In the genomic region with DNA sequence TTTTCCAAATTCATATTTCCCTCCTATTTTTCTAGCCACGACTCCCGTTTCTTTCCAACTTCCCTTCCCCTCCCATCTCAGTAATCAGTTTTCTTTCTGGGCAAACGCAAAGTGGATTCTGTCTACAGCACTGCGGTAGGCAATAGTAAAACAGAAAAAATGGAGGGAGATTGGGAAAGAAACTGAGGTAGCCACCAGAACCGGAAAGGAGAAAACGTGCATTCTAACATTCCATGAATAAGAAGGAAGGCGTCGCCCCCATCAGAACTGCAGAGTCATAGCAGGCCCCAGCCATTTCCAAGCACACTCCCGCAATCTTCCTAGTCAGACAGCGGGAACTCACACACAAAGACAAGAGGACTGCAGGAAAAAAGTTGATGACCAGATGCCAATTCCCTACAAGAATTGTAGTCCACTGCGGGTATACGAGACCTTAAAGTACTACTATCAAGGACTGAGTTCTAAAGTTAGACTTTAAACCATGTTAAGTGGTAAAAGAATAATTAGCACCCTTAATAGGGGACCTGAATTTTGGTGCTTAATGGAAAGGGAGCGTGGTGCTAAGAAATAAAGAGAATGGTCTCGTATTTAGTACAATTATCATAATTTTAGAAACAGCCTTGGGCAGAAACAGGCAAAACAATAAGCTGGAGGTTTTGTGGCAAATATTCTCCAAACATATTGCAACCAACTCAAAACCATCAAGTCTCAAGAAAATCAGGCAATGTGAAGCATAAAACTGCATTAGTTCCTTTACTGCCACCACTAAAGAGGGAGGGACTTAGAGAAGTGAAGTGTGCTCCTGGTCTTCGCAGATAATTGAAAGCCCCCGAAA, we compare ENCODE assay signal across 8 cellular contexts. TPM values are rescaled to one million over a fixed set of nuclear protein-coding genes. Genes with fewer than 3 reads are reported as not detected.
DNase-seq lines count a peak whose midpoint lies in the region; ATAC-seq and TF ChIP-seq lines count a peak whose summit lies in the region.

No MANE protein-coding gene starts in this region.

- no peak for ATAC-seq in activated CD8-positive, alpha-beta T cell treated with anti-CD3 and anti-CD28 coated beads for 36 hours
- no peak for ATAC-seq in HG03378 (IDR thresholded peaks at IDR 0.05; ENCODE audit: unreplicated experiment)
- no peak for ATAC-seq in HG03175 (IDR thresholded peaks at IDR 0.05; ENCODE audit: unreplicated experiment)

- no peaks in the 10 kb centered on the region for H3K9me3 ChIP-seq in neuron (ENCODE audit: low read length)

- H3K27me3 ChIP-seq in neuron (ENCODE audit: insufficient read depth, low read length), result no peaks in the 10 kb centered on the region

- peak overlapping the region; percentile 85 for H3K4me3 ChIP-seq in neuron (ENCODE audit: low read length)

- peak overlapping the region; percentile 47 for H3K27ac Mint-ChIP-seq in T-helper 2 cell treated with Interferon-gamma antibody and Interleukin-4, amounts not matched to agents 5 μg/mL and 100 μg/mL, for 36 hours
- peak overlapping the region; percentile 59 for H3K27ac Mint-ChIP-seq in activated CD8-positive, alpha-beta T cell treated with anti-CD3 and anti-CD28 coated beads for 36 hours

- intact Hi-C loops in activated CD8-positive, alpha-beta T cell treated with anti-CD3 and anti-CD28 coated beads for 36 hours (cut with micrococcal nuclease), result loop anchor here (5.0 to 10.0 kb wide), 2 partner anchors 213 to 525 kb away; no protein-coding TSS in a partner anchor

- peaks cover 42% of the 10 kb centered on the region for H3K4me1 ChIP-seq in neuron (ENCODE audit: insufficient read depth, low read length)

- H2AFZ ChIP-seq in neuron (ENCODE audit: low read depth, low read length), result no peak overlapping the region

- H3K4me1 Mint-ChIP-seq in T-helper 2 cell treated with Interferon-gamma antibody and Interleukin-4, amounts not matched to agents 5 μg/mL and 100 μg/mL, for 36 hours (ENCODE audit: low read depth), result peaks cover 13% of the 10 kb centered on the region
- H3K4me1 Mint-ChIP-seq in activated CD8-positive, alpha-beta T cell treated with anti-CD3 and anti-CD28 coated beads for 36 hours (ENCODE audit: low read depth), result peaks cover 16% of the 10 kb centered on the region

- peaks cover 33% of the 10 kb centered on the region for H3K36me3 ChIP-seq in neuron (ENCODE audit: insufficient read depth, low read length)

- CTCF ChIA-PET in activated CD8-positive, alpha-beta T cell treated with anti-CD3 and anti-CD28 coated beads for 36 hours (lab: Charles Lee), result interaction anchor here (0.7 to 4.8 kb wide), 5 partner anchors 209 to 251 kb away, joined by 3 to 56 read pairs (median 3); no protein-coding TSS in a partner anchor

- no peaks in the 10 kb centered on the region for H3K9me3 Mint-ChIP-seq in T-helper 2 cell treated with Interferon-gamma antibody and Interleukin-4, amounts not matched to agents 5 μg/mL and 100 μg/mL, for 36 hours
- H3K9me3 Mint-ChIP-seq in activated CD8-positive, alpha-beta T cell treated with anti-CD3 and anti-CD28 coated beads for 36 hours, result no peaks in the 10 kb centered on the region

- peaks cover 45% of the 10 kb centered on the region for H3K27me3 Mint-ChIP-seq in T-helper 2 cell treated with Interferon-gamma antibody and Interleukin-4, amounts not matched to agents 5 μg/mL and 100 μg/mL, for 36 hours (ENCODE audit: low read depth)
- H3K27me3 Mint-ChIP-seq in activated CD8-positive, alpha-beta T cell treated with anti-CD3 and anti-CD28 coated beads for 36 hours, result peaks cover 16% of the 10 kb centered on the region

- POLR2A ChIA-PET in activated CD8-positive, alpha-beta T cell treated with anti-CD3 and anti-CD28 coated beads for 36 hours (lab: Charles Lee), result interaction anchor here (0.8 kb wide), 1 partner anchor 214 kb away, joined by 3 read pairs; no protein-coding TSS in a partner anchor

- TF ChIP-seq CTCF in activated CD8-positive, alpha-beta T cell treated with anti-CD3 and anti-CD28 coated beads for 36 hours (IDR thresholded peaks at IDR 0.05), result no peak

- H3K36me3 Mint-ChIP-seq in T-helper 2 cell treated with Interferon-gamma antibody and Interleukin-4, amounts not matched to agents 5 μg/mL and 100 μg/mL, for 36 hours (ENCODE audit: low read depth), result peaks cover 1% of the 10 kb centered on the region
- H3K36me3 Mint-ChIP-seq in activated CD8-positive, alpha-beta T cell treated with anti-CD3 and anti-CD28 coated beads for 36 hours (ENCODE audit: low read depth), result no peaks in the 10 kb centered on the region

- DNase-seq in T-helper 2 cell treated with Interferon-gamma antibody and Interleukin-4, amounts not matched to agents 5 μg/mL and 100 μg/mL, for 36 hours (ENCODE audit: low spot score), result no peak
- no peak for DNase-seq in T-helper 2 cell
- DNase-seq in NCI-H187 treated with DMSO at 0.1 percent for 48 hours (lab: John Stamatoyannopoulos, UW), result peak; percentile 16
- no peak for DNase-seq in activated CD8-positive, alpha-beta T cell treated with anti-CD3 and anti-CD28 coated beads for 36 hours
- peak; percentile 69 for DNase-seq in foreskin melanocyte

- peak overlapping the region; percentile 81 for H3K4me3 Mint-ChIP-seq in T-helper 2 cell treated with Interferon-gamma antibody and Interleukin-4, amounts not matched to agents 5 μg/mL and 100 μg/mL, for 36 hours
- H3K4me3 Mint-ChIP-seq in activated CD8-positive, alpha-beta T cell treated with anti-CD3 and anti-CD28 coated beads for 36 hours, result peak overlapping the region; percentile 79

RNA-seq across cellular contexts. Expression of a gene that starts 1.4 kb away (rescaled TPM):
- total RNA-seq in activated CD8-positive, alpha-beta T cell treated with anti-CD3 and anti-CD28 coated beads for 36 hours, result 1 to 10 TPM; 4.2 to 4.7 TPM

Comparison
In these comparisons a context has a peak if more than half of its experiments do, and no peak if none do; other contexts are left out.
1. DNase-seq: peak in NCI-H187 treated with DMSO at 0.1 percent for 48 hours (single experiment) and foreskin melanocyte (single experiment); none in T-helper 2 cell treated with Interferon-gamma antibody and Interleukin-4, amounts not matched to agents 5 μg/mL and 100 μg/mL, for 36 hours (single experiment), T-helper 2 cell (0 of 5) and activated CD8-positive, alpha-beta T cell treated with anti-CD3 and anti-CD28 coated beads for 36 hours (single experiment).